10 cellular contexts compared by ENCODE assay signal in the genomic region with DNA sequence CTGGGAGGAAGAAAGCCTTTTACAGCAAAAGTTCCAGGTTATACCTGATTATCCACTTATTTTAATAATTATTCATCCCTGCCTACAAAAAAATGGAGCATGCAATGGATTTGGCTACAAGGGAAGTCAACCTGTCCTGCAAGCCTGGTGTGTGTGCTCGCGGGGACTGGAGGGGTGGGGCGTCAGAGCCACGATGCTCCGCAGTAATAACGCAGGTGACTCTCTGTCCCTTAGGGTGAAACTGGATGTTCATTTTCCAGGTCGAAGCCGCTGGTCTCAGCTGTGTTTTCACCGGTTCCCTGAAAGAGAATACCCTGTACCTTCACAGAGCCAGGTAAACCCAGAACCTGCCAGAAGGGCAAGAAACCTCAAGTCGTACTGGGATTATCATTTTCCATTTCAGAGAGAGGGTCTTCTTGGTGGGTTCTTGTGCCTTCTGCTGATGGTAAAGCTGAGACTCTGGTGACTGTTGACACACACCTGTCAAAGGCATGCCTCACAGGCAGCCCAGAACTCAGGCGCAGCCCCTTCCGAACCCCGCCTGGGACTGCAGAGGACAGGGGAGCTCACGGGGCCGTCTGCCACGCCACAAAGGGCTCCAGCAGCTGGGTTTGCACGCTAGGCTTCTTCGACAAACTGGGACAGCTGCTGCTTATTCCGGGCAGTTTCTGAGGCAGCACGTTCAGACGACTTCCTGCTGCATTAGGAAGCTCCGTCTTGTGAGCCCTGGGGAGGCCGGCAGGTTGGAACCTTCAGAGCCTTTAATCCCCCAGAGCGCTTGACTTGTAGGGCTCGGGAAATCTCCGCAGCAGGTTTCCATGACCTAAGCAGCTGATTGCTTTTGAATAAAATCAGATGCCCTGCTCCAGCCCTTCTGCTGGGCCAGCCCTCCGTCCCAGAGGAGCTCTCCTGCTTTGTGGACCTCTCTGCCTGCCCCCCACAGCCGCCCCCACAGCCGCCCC. TPM values are rescaled to one million over a fixed set of nuclear protein-coding genes. Genes with fewer than 3 reads are reported as not detected.
A peak's percentile ranks its signal among the peaks of the same experiment; 100 is the strongest.
DNase-seq lines count a peak whose midpoint lies in the region; ATAC-seq and TF ChIP-seq lines count a peak whose summit lies in the region.
"Had no signal": no experiment of that assay in that cellular context is flagged by ENCODE, and none has a peak within 500 bp of the region (broad histone marks: within the 10 kb centered on the region; RNA-seq: fewer than 3 reads in every experiment).

No MANE protein-coding gene starts in this region.

- no peaks in the 10 kb centered on the region for H3K4me1 Mint-ChIP-seq in activated CD4-positive, alpha-beta memory T cell treated with anti-CD3 and anti-CD28 coated beads for 36 hours (ENCODE audit: low read depth)
- no peaks in the 10 kb centered on the region for H3K4me1 Mint-ChIP-seq in activated CD4-positive, alpha-beta memory T cell treated with anti-CD3 and anti-CD28 coated beads, Interleukin-2, amount 10 ng/mL, durations not matched to agents 7 days and 5 days

- H3K36me3 ChIP-seq in WERI-Rb-1 = no peaks in the 10 kb centered on the region
- H3K36me3 ChIP-seq: SJSA1 had no signal

- H3K27me3 ChIP-seq in WERI-Rb-1 (ENCODE audit: insufficient read depth, low read depth, severe bottlenecking) = no peaks in the 10 kb centered on the region
- H3K27me3 ChIP-seq: SJSA1 had no signal

- no peak overlapping the region for H3K27ac Mint-ChIP-seq in activated CD4-positive, alpha-beta memory T cell treated with anti-CD3 and anti-CD28 coated beads for 36 hours
- H3K27ac Mint-ChIP-seq in activated CD4-positive, alpha-beta memory T cell treated with anti-CD3 and anti-CD28 coated beads, Interleukin-2, amount 10 ng/mL, durations not matched to agents 7 days and 5 days = no peak overlapping the region

- intact Hi-C loops in activated CD4-positive, alpha-beta memory T cell treated with anti-CD3 and anti-CD28 coated beads for 36 hours (cut with micrococcal nuclease) = no loop called here

- no peak overlapping the region for H3K4me3 Mint-ChIP-seq in activated CD4-positive, alpha-beta memory T cell treated with anti-CD3 and anti-CD28 coated beads for 36 hours
- no peak overlapping the region for H3K4me3 Mint-ChIP-seq in activated CD4-positive, alpha-beta memory T cell treated with anti-CD3 and anti-CD28 coated beads, Interleukin-2, amount 10 ng/mL, durations not matched to agents 7 days and 5 days

- CTCF ChIA-PET in activated CD4-positive, alpha-beta memory T cell treated with anti-CD3 and anti-CD28 coated beads for 36 hours (lab: Charles Lee) = interaction anchor here (0.6 kb wide), 1 partner anchor 51 kb away, joined by 3 read pairs; no protein-coding TSS in a partner anchor
- CTCF ChIA-PET in activated CD4-positive, alpha-beta memory T cell treated with anti-CD3 and anti-CD28 coated beads, Interleukin-2, amount 10 ng/mL, durations not matched to agents 7 days and 5 days (lab: Charles Lee) = no interaction called here

- H3K4me3 ChIP-seq in WERI-Rb-1 (ENCODE audit: low read depth, low read length) = peak overlapping the region; percentile 38
- H3K4me3 ChIP-seq: SJSA1 had no signal

- peaks cover 16% of the 10 kb centered on the region for H3K27me3 Mint-ChIP-seq in activated CD4-positive, alpha-beta memory T cell treated with anti-CD3 and anti-CD28 coated beads for 36 hours
- no peaks in the 10 kb centered on the region for H3K27me3 Mint-ChIP-seq in activated CD4-positive, alpha-beta memory T cell treated with anti-CD3 and anti-CD28 coated beads, Interleukin-2, amount 10 ng/mL, durations not matched to agents 7 days and 5 days

- POLR2A ChIA-PET in activated CD4-positive, alpha-beta memory T cell treated with anti-CD3 and anti-CD28 coated beads for 36 hours (lab: Charles Lee) = no interaction called here
- POLR2A ChIA-PET in activated CD4-positive, alpha-beta memory T cell treated with anti-CD3 and anti-CD28 coated beads, Interleukin-2, amount 10 ng/mL, durations not matched to agents 7 days and 5 days (lab: Charles Lee) = interaction anchor here (0.6 kb wide), 1 partner anchor 263 kb away, joined by 3 read pairs; no protein-coding TSS in a partner anchor

- H3K9me3 Mint-ChIP-seq in activated CD4-positive, alpha-beta memory T cell treated with anti-CD3 and anti-CD28 coated beads for 36 hours = peaks cover under 1% of the 10 kb centered on the region
- no peaks in the 10 kb centered on the region for H3K9me3 Mint-ChIP-seq in activated CD4-positive, alpha-beta memory T cell treated with anti-CD3 and anti-CD28 coated beads, Interleukin-2, amount 10 ng/mL, durations not matched to agents 7 days and 5 days

- peak; percentile 41 for ATAC-seq in HG03565 (IDR thresholded peaks at IDR 0.05; ENCODE audit: unreplicated experiment)
- no peak for ATAC-seq in HG03025 (IDR thresholded peaks at IDR 0.05; ENCODE audit: low FRiP score, unreplicated experiment)

- no peak for TF ChIP-seq CTCF in WERI-Rb-1 (IDR thresholded peaks at IDR 0.05; ENCODE audit: low read depth, low read length)

- peak; percentile 17 for DNase-seq in activated CD4-positive, alpha-beta memory T cell treated with anti-CD3 and anti-CD28 coated beads for 36 hours
- no peak for DNase-seq in activated CD4-positive, alpha-beta memory T cell treated with anti-CD3 and anti-CD28 coated beads, Interleukin-2, amount 10 ng/mL, durations not matched to agents 7 days and 5 days
- DNase-seq in WERI-Rb-1 = peak; percentile 95
- DNase-seq in kidney tubule cell (ENCODE audit: low spot score) = peak; percentile 15
- no peak for DNase-seq in inferior parietal cortex (ENCODE audit: extremely low spot score)
- DNase-seq in HK-2 (ENCODE audit: unreplicated experiment) = no peak

- peak overlapping the region; percentile 88 for H3K27ac ChIP-seq in WERI-Rb-1
- H3K27ac ChIP-seq: C4-2B, SJSA1 had no signal

- peaks cover 1% of the 10 kb centered on the region for H3K9me3 ChIP-seq in WERI-Rb-1 (ENCODE audit: severe bottlenecking)
- H3K9me3 ChIP-seq: SJSA1 had no signal

- no peaks in the 10 kb centered on the region for H3K36me3 Mint-ChIP-seq in activated CD4-positive, alpha-beta memory T cell treated with anti-CD3 and anti-CD28 coated beads for 36 hours
- H3K36me3 Mint-ChIP-seq in activated CD4-positive, alpha-beta memory T cell treated with anti-CD3 and anti-CD28 coated beads, Interleukin-2, amount 10 ng/mL, durations not matched to agents 7 days and 5 days (ENCODE audit: low read depth) = no peaks in the 10 kb centered on the region

RNA-seq across cellular contexts. Expression of gene KCNG2, which starts 58.7 kb away (rescaled TPM):
- not detected for total RNA-seq in activated CD4-positive, alpha-beta memory T cell treated with anti-CD3 and anti-CD28 coated beads for 36 hours
- not detected for total RNA-seq in activated CD4-positive, alpha-beta memory T cell treated with anti-CD3 and anti-CD28 coated beads, Interleukin-2, amount 10 ng/mL, durations not matched to agents 7 days and 5 days
- total RNA-seq: SJSA1 had no signal

Comparison
In these comparisons a context has a peak if more than half of its experiments do, and no peak if none do; other contexts are left out.
1. DNase-seq: peak in activated CD4-positive, alpha-beta memory T cell treated with anti-CD3 and anti-CD28 coated beads for 36 hours (single experiment), WERI-Rb-1 (single experiment) and kidney tubule cell (single experiment); none in activated CD4-positive, alpha-beta memory T cell treated with anti-CD3 and anti-CD28 coated beads, Interleukin-2, amount 10 ng/mL, durations not matched to agents 7 days and 5 days (single experiment), inferior parietal cortex (single experiment) and HK-2 (single experiment).